In genomic region chr17:1485748-1486376, GRCh38 we compare ENCODE assay signal across 1 cellular context.
TF ChIP-seq lines count a peak whose summit lies in the region.

No MANE protein-coding gene starts in this region.

TF ChIP-seq in HCT116, 20 proteins besides CTCF, POLR2A, EP300 and RAD21 (continued from another document):
- TF ChIP-seq FOSL1 (IDR thresholded peaks at IDR 0.05; ENCODE audit: low read depth): no peak
- peak; percentile 77 for TF ChIP-seq EGR1 (IDR thresholded peaks at IDR 0.05; ENCODE audit: low read depth)
- no peak for TF ChIP-seq EZH2 (IDR thresholded peaks at IDR 0.05)
